8 cellular contexts compared by ENCODE assay signal in the genomic region with DNA sequence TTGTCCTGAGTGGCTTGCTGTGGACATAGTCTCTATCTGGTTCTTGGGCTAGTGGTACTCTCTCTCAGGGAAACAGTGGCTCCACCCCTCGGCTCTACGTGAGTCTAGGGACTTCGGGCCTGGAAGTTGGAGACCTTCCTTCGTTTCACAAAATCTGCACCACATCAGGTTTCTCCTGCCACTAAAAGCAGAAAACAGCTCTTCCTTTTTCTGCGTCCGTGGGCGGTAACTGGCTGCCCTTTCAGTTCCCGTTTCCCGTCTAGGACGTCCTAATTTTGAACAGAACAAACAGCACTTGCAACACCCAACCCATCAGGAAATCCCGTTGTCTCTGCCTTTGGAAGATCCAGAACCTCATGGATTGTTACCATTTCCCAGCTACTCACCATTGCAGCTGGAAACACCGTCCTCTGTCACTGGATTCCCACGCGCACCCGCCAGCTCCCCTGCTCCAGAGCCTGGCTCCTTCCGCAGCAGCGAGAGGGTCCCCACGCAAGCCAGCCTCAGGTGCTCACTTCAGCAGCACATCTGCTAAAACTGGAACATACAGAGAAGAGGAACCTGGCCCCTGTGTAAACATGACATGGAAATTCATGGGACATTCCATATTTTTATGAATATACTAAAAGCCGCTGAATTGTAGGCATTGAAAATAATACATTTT.
A peak's percentile ranks its signal among the peaks of the same experiment; 100 is the strongest.
DNase-seq lines count a peak whose midpoint lies in the region; ATAC-seq and TF ChIP-seq lines count a peak whose summit lies in the region.

No MANE protein-coding gene starts in this region.

- TF ChIP-seq CTCF in GM10248 (IDR thresholded peaks at IDR 0.05; ENCODE audit: control extremely low read depth, extremely low read depth, low read depth, missing control alignments): no peak
- no peak for TF ChIP-seq CTCF in Peyer's patch (IDR thresholded peaks at IDR 0.05)
- no peak for TF ChIP-seq CTCF in lower lobe of right lung (IDR thresholded peaks at IDR 0.05)
- no peak for TF ChIP-seq CTCF in WERI-Rb-1 (IDR thresholded peaks at IDR 0.05; ENCODE audit: low read depth, low read length)

- CTCF ChIA-PET in GM10248 (lab: Yijun Ruan, JAX): interaction anchor here (1.3 kb wide), 1 partner anchor 9 kb away, joined by 5 read pairs; no protein-coding TSS in a partner anchor

- DNase-seq in GM10248 (ENCODE audit: extremely low spot score) (peak; percentile 64), Peyer's patch (peak in 2 of 3 donors; percentile 40 to 67), lower lobe of right lung (peak; percentile 61), DMS79 (lab: John Stamatoyannopoulos, UW) (no peak), G401 (ENCODE audit: low spot score) (no peak), WERI-Rb-1 (no peak)

- no peak for TF ChIP-seq POLR2A in Peyer's patch (IDR thresholded peaks at IDR 0.05)

- H3K4me3 ChIP-seq in Peyer's patch (peak overlapping the region in 1 of 4 donors; percentile 23), lower lobe of right lung (no peak overlapping the region), WERI-Rb-1 (ENCODE audit: low read depth, low read length) (no peak overlapping the region)

- H3K9me3 ChIP-seq in Peyer's patch (no peaks in the 10 kb centered on the region), lower lobe of right lung (no peaks in the 10 kb centered on the region), WERI-Rb-1 (ENCODE audit: severe bottlenecking) (no peaks in the 10 kb centered on the region)

- no peaks in the 10 kb centered on the region for H3K27me3 ChIP-seq in Peyer's patch
- no peaks in the 10 kb centered on the region for H3K27me3 ChIP-seq in lower lobe of right lung (ENCODE audit: low read depth)
- H3K27me3 ChIP-seq in WERI-Rb-1 (ENCODE audit: insufficient read depth, low read depth, severe bottlenecking): no peaks in the 10 kb centered on the region

- ATAC-seq in GM21786 (IDR thresholded peaks at IDR 0.05; ENCODE audit: unreplicated experiment) (peak; percentile 78), lower lobe of right lung (peak; percentile 72 to 83), GM18517 (IDR thresholded peaks at IDR 0.05; ENCODE audit: unreplicated experiment) (no peak)

- POLR2A ChIA-PET in GM10248 (lab: Yijun Ruan, JAX): no interaction called here

- no peaks in the 10 kb centered on the region for H3K36me3 ChIP-seq in Peyer's patch
- H3K36me3 ChIP-seq in lower lobe of right lung: no peaks in the 10 kb centered on the region
- H3K36me3 ChIP-seq in WERI-Rb-1: no peaks in the 10 kb centered on the region

- intact Hi-C loops in lower lobe of right lung (cut with DNase I): no loop called here

- H3K27ac ChIP-seq in Peyer's patch (peak overlapping the region in 3 of 4 donors; percentile 29 to 49 (median 32)), lower lobe of right lung (peak overlapping the region; percentile 72), WERI-Rb-1 (no peak overlapping the region)

- in situ Hi-C loops in G401 (cut with HindIII; ENCODE audit: low sequenced_read_pairs): no loop called here

- no peaks in the 10 kb centered on the region for H3K4me1 ChIP-seq in Peyer's patch
- H3K4me1 ChIP-seq in lower lobe of right lung: no peaks in the 10 kb centered on the region

Comparison
In these comparisons a context has a peak if more than half of its experiments do, and no peak if none do; other contexts are left out.
1. DNase-seq: peak in GM10248 (single experiment), Peyer's patch (2 of 3) and lower lobe of right lung (single experiment); none in DMS79 (single experiment), G401 (single experiment) and WERI-Rb-1 (single experiment).